In the genomic region with DNA sequence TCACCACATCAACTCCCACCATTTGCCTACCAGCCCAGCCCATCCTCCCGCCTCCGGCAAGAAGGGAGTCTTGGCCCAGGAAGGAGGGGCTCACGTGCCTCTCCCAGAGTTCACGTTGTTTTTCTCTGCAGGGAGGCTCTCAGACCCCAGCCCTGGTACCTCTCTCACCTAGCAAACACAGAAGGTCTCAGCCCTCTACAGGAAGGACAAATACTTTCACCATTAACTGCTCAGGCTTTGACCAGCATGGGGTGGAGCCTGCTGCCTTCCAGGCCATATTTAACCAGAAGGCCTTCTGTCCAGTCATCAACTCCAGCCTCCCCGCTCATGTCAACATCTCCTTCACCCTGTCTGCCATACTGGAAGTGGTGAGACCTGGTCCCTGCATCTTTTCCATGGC, we compare ENCODE assay signal across 29 cellular contexts. TPM values are rescaled to one million over a fixed set of nuclear protein-coding genes. Genes with fewer than 3 reads are reported as not detected.
"Had no signal": no experiment of that assay in that cellular context is flagged by ENCODE, and none has a peak within 500 bp of the region (broad histone marks: within the 10 kb centered on the region; RNA-seq: fewer than 3 reads in every experiment).

No MANE protein-coding gene starts in this region.

- H3K4me3 Mint-ChIP-seq: activated CD4-positive, alpha-beta T cell treated with anti-CD3 and anti-CD28 coated beads, Interleukin-2, amount 10 ng/mL, durations not matched to agents 7 days and 5 days; activated CD8-positive, alpha-beta memory T cell treated with anti-CD3 and anti-CD28 coated beads, Interleukin-2, amount 10 ng/mL, durations not matched to agents 7 days and 5 days; activated CD8-positive, alpha-beta T cell treated with anti-CD3 and anti-CD28 coated beads for 36 hours; activated naive CD4-positive, alpha-beta T cell treated with anti-CD3 and anti-CD28 coated beads, Interleukin-2, amount 10 ng/mL, durations not matched to agents 7 days and 5 days; immature natural killer cell; natural killer cell had no signal

- H3K4me1 ChIP-seq: body of pancreas, heart right ventricle, left ventricle myocardium inferior, psoas muscle, right atrium auricular region had no signal

- H3K27me3 Mint-ChIP-seq: activated CD8-positive, alpha-beta T cell treated with anti-CD3 and anti-CD28 coated beads for 36 hours had no signal

- H3K27me3 ChIP-seq: body of pancreas, cardiac muscle cell, heart right ventricle, neutrophil, ovary, right atrium auricular region had no signal

- H3K4me1 Mint-ChIP-seq: activated CD8-positive, alpha-beta memory T cell treated with anti-CD3 and anti-CD28 coated beads, Interleukin-2, amount 10 ng/mL, durations not matched to agents 7 days and 5 days; activated naive CD4-positive, alpha-beta T cell treated with anti-CD3 and anti-CD28 coated beads, Interleukin-2, amount 10 ng/mL, durations not matched to agents 7 days and 5 days; immature natural killer cell; natural killer cell had no signal

- DNase-seq: activated CD4-positive, alpha-beta T cell treated with anti-CD3 and anti-CD28 coated beads, Interleukin-2, amount 10 ng/mL, durations not matched to agents 7 days and 5 days; activated CD8-positive, alpha-beta memory T cell treated with anti-CD3 and anti-CD28 coated beads, Interleukin-2, amount 10 ng/mL, durations not matched to agents 7 days and 5 days; activated CD8-positive, alpha-beta T cell treated with anti-CD3 and anti-CD28 coated beads for 36 hours; activated effector memory CD4-positive, alpha-beta T cell treated with anti-CD3 and anti-CD28 coated beads, Interleukin-2, amount 50 U/mL, for 16 hours; activated naive CD4-positive, alpha-beta T cell treated with anti-CD3 and anti-CD28 coated beads, Interleukin-2, amount 10 ng/mL, durations not matched to agents 7 days and 5 days; activated T-cell treated with anti-CD3 and anti-CD28 coated beads for 4 hours; anterior cingulate cortex; body of pancreas; foreskin fibroblast; heart right ventricle; immature natural killer cell; kidney glomerular epithelial cell; left ventricle myocardium inferior; mammary epithelial cell; midbrain; natural killer cell; ovary; psoas muscle; stimulated activated CD4-positive, alpha-beta T cell treated with anti-CD3 and anti-CD28 coated beads, Interleukin-4, amount 100 ng/mL, for 24 hours; stimulated activated naive CD4-positive, alpha-beta T cell treated with Interleukin-2 at 50 U/mL for 16 hours had no signal

- H3K36me3 Mint-ChIP-seq: activated CD8-positive, alpha-beta memory T cell treated with anti-CD3 and anti-CD28 coated beads, Interleukin-2, amount 10 ng/mL, durations not matched to agents 7 days and 5 days; activated naive CD4-positive, alpha-beta T cell treated with anti-CD3 and anti-CD28 coated beads, Interleukin-2, amount 10 ng/mL, durations not matched to agents 7 days and 5 days; immature natural killer cell; natural killer cell had no signal

- H3K27ac ChIP-seq: body of pancreas, cardiac muscle cell, heart right ventricle, left ventricle myocardium inferior, neutrophil, ovary, psoas muscle, right atrium auricular region had no signal

- H3K9me3 ChIP-seq: body of pancreas, heart right ventricle, left ventricle myocardium inferior, neutrophil, ovary, psoas muscle, right atrium auricular region had no signal

- H3K9me3 Mint-ChIP-seq: activated CD4-positive, alpha-beta T cell treated with anti-CD3 and anti-CD28 coated beads, Interleukin-2, amount 10 ng/mL, durations not matched to agents 7 days and 5 days; activated CD8-positive, alpha-beta T cell treated with anti-CD3 and anti-CD28 coated beads for 36 hours; activated naive CD4-positive, alpha-beta T cell treated with anti-CD3 and anti-CD28 coated beads, Interleukin-2, amount 10 ng/mL, durations not matched to agents 7 days and 5 days; natural killer cell had no signal

- H3K27ac Mint-ChIP-seq: activated CD4-positive, alpha-beta T cell treated with anti-CD3 and anti-CD28 coated beads, Interleukin-2, amount 10 ng/mL, durations not matched to agents 7 days and 5 days; activated CD8-positive, alpha-beta memory T cell treated with anti-CD3 and anti-CD28 coated beads, Interleukin-2, amount 10 ng/mL, durations not matched to agents 7 days and 5 days; activated CD8-positive, alpha-beta T cell treated with anti-CD3 and anti-CD28 coated beads for 36 hours; activated naive CD4-positive, alpha-beta T cell treated with anti-CD3 and anti-CD28 coated beads, Interleukin-2, amount 10 ng/mL, durations not matched to agents 7 days and 5 days; immature natural killer cell; natural killer cell had no signal

- H3K4me3 ChIP-seq: body of pancreas, cardiac muscle cell, heart right ventricle, left ventricle myocardium inferior, ovary, psoas muscle, right atrium auricular region had no signal

- H3K36me3 ChIP-seq: cardiac muscle cell, heart right ventricle, left ventricle myocardium inferior, neutrophil, ovary, right atrium auricular region had no signal

- ATAC-seq: activated CD4-positive, CD25-positive, alpha-beta regulatory T cell treated with anti-CD3 and anti-CD28 coated beads, Interleukin-2, amount 50 U/mL, for 24 hours; activated CD8-positive, alpha-beta memory T cell treated with anti-CD3 and anti-CD28 coated beads, Interleukin-2, amount 10 ng/mL, durations not matched to agents 7 days and 5 days; activated CD8-positive, alpha-beta T cell treated with anti-CD3 and anti-CD28 coated beads for 36 hours; body of pancreas; heart right ventricle; natural killer cell; psoas muscle had no signal

RNA-seq across cellular contexts. Expression of a gene that starts 19.0 kb away (rescaled TPM):
- total RNA-seq: activated CD4-positive, alpha-beta T cell treated with anti-CD3 and anti-CD28 coated beads, Interleukin-2, amount 10 ng/mL, durations not matched to agents 7 days and 5 days; activated CD8-positive, alpha-beta memory T cell treated with anti-CD3 and anti-CD28 coated beads, Interleukin-2, amount 10 ng/mL, durations not matched to agents 7 days and 5 days; activated CD8-positive, alpha-beta T cell treated with anti-CD3 and anti-CD28 coated beads for 36 hours; body of pancreas; cardiac muscle cell; cerebellum; epithelial cell of proximal tubule; fibroblast of lung; heart right ventricle; left ventricle myocardium inferior; mammary epithelial cell; natural killer cell; ovary; psoas muscle; right atrium auricular region; T-helper 2 cell treated with Interferon-gamma antibody and Interleukin-4, amounts not matched to agents 100 ng/mL and 5 ng/mL, for 36 hours; ureter had no signal

RNA-seq across cellular contexts. Expression of a gene that starts 25.0 kb away (rescaled TPM):
- total RNA-seq: activated CD4-positive, alpha-beta T cell treated with anti-CD3 and anti-CD28 coated beads, Interleukin-2, amount 10 ng/mL, durations not matched to agents 7 days and 5 days; activated CD8-positive, alpha-beta memory T cell treated with anti-CD3 and anti-CD28 coated beads, Interleukin-2, amount 10 ng/mL, durations not matched to agents 7 days and 5 days; activated CD8-positive, alpha-beta T cell treated with anti-CD3 and anti-CD28 coated beads for 36 hours; body of pancreas; cardiac muscle cell; cerebellum; epithelial cell of proximal tubule; fibroblast of lung; heart right ventricle; left ventricle myocardium inferior; mammary epithelial cell; natural killer cell; ovary; psoas muscle; right atrium auricular region; T-helper 2 cell treated with Interferon-gamma antibody and Interleukin-4, amounts not matched to agents 100 ng/mL and 5 ng/mL, for 36 hours; ureter had no signal

RNA-seq across cellular contexts. Expression of a gene that starts 46.3 kb away (rescaled TPM):
- total RNA-seq: activated CD4-positive, alpha-beta T cell treated with anti-CD3 and anti-CD28 coated beads, Interleukin-2, amount 10 ng/mL, durations not matched to agents 7 days and 5 days; activated CD8-positive, alpha-beta memory T cell treated with anti-CD3 and anti-CD28 coated beads, Interleukin-2, amount 10 ng/mL, durations not matched to agents 7 days and 5 days; activated CD8-positive, alpha-beta T cell treated with anti-CD3 and anti-CD28 coated beads for 36 hours; body of pancreas; cardiac muscle cell; cerebellum; epithelial cell of proximal tubule; fibroblast of lung; heart right ventricle; left ventricle myocardium inferior; mammary epithelial cell; natural killer cell; psoas muscle; right atrium auricular region; T-helper 2 cell treated with Interferon-gamma antibody and Interleukin-4, amounts not matched to agents 100 ng/mL and 5 ng/mL, for 36 hours; ureter had no signal
